Comparison of ENCODE assay signal across 31 cellular contexts in genomic region chr1:107724648-107725047, GRCh38.
A peak's percentile ranks its signal among the peaks of the same experiment; 100 is the strongest.
DNase-seq lines count a peak whose midpoint lies in the region; ATAC-seq and TF ChIP-seq lines count a peak whose summit lies in the region.
"Had no signal": no experiment of that assay in that cellular context is flagged by ENCODE, and none has a peak within 500 bp of the region (broad histone marks: within the 10 kb centered on the region; RNA-seq: fewer than 3 reads in every experiment).

No MANE protein-coding gene starts in this region.

- H3K4me3 Mint-ChIP-seq in stimulated activated effector memory CD8-positive, alpha-beta T cell treated with anti-CD3 and anti-CD28 coated beads, Interleukin-12 subunit alpha, Interleukin-12 subunit beta, amount 100 ng/mL, for 72 hours = no peak overlapping the region
- H3K4me3 Mint-ChIP-seq in naive thymus-derived CD8-positive, alpha-beta T cell = no peak overlapping the region
- H3K4me3 Mint-ChIP-seq in naive thymus-derived CD4-positive, alpha-beta T cell = no peak overlapping the region
- H3K4me3 Mint-ChIP-seq: activated CD4-positive, alpha-beta T cell treated with anti-CD3 and anti-CD28 coated beads for 36 hours; activated CD8-positive, alpha-beta T cell treated with anti-CD3 and anti-CD28 coated beads for 36 hours; activated T-helper 1 cell treated with anti-CD3 and anti-CD28 coated beads, Interleukin-12 subunit alpha, Interleukin-12 subunit beta, Interleukin-2, Interleukin-4 antibody, amounts not matched to agents 30 ng/mL and 10 ng/mL and 1 ng/mL, durations not matched to agents 14 hours and 24 hours and 36 hours; CD4-positive, alpha-beta T cell; memory B cell; stimulated activated memory B cell treated with anti-CD40 and anti-IgM and Interleukin-4, amounts not matched to agents 10 μg/mL and 1 μg/mL and 100 μg/mL, for 72 hours had no signal

- POLR2A ChIA-PET in SK-N-SH (lab: Yijun Ruan, JAX) = no interaction called here
- POLR2A ChIA-PET in naive thymus-derived CD8-positive, alpha-beta T cell (lab: Charles Lee) = no interaction called here
- POLR2A ChIA-PET in naive thymus-derived CD4-positive, alpha-beta T cell (lab: Charles Lee) = no interaction called here

- H2AFZ ChIP-seq in SK-N-SH (ENCODE audit: low read depth) (no peak overlapping the region), hepatocyte (no peak overlapping the region)

- H4K20me1 ChIP-seq in SK-N-SH (ENCODE audit: insufficient read depth) (no peaks in the 10 kb centered on the region), hepatocyte (ENCODE audit: insufficient read depth, poor library complexity, severe bottlenecking) (no peaks in the 10 kb centered on the region)

- H3K4me2 ChIP-seq in SK-N-SH (no peak overlapping the region), hepatocyte (no peak overlapping the region)

- 24% methylated on average over 1 of the region's 1 CpG for WGBS in SK-N-SH (ENCODE audit: low lambda C conversion rate)
- WGBS in hepatocyte (ENCODE audit: low lambda C conversion rate, missing lambda C conversion rate) = 63% methylated on average over 1 of the region's 1 CpG

- no peak for TF ChIP-seq RAD21 in SK-N-SH (IDR thresholded peaks at IDR 0.05; ENCODE audit: low read length)

- H3K36me3 ChIP-seq in SK-N-SH (replicated peaks in 1 of 2; ENCODE audit: control insufficient read depth in 1 of 2, insufficient read depth in 2 of 2, low read length in 1 of 2) = no peaks in the 10 kb centered on the region
- no peaks in the 10 kb centered on the region for H3K36me3 ChIP-seq in hepatocyte (replicated peaks; ENCODE audit: insufficient read depth, low read depth)
- no peaks in the 10 kb centered on the region for H3K36me3 ChIP-seq in naive thymus-derived CD4-positive, alpha-beta T cell (ENCODE audit: control insufficient read depth in 2 of 3, insufficient read depth in 3 of 3, low read length in 3 of 3)
- H3K36me3 ChIP-seq: upper lobe of left lung had no signal

- H3K79me2 ChIP-seq in SK-N-SH (ENCODE audit: insufficient read depth) (no peaks in the 10 kb centered on the region), hepatocyte (no peaks in the 10 kb centered on the region)

- TF ChIP-seq CTCF in SK-N-SH (IDR thresholded peaks at IDR 0.05) = no peak
- no peak for TF ChIP-seq CTCF in hepatocyte (IDR thresholded peaks at IDR 0.05; ENCODE audit: poor library complexity)

- no peaks in the 10 kb centered on the region for H3F3A ChIP-seq in SK-N-SH (replicated peaks; ENCODE audit: insufficient read depth)

- no peaks in the 10 kb centered on the region for H3K27me3 Mint-ChIP-seq in naive thymus-derived CD8-positive, alpha-beta T cell
- H3K27me3 Mint-ChIP-seq in naive thymus-derived CD4-positive, alpha-beta T cell = no peaks in the 10 kb centered on the region
- H3K27me3 Mint-ChIP-seq: activated CD4-positive, alpha-beta T cell treated with anti-CD3 and anti-CD28 coated beads for 36 hours; activated CD8-positive, alpha-beta T cell treated with anti-CD3 and anti-CD28 coated beads for 36 hours; CD4-positive, alpha-beta T cell; memory B cell; stimulated activated memory B cell treated with anti-CD40 and anti-IgM and Interleukin-4, amounts not matched to agents 10 μg/mL and 1 μg/mL and 100 μg/mL, for 72 hours had no signal

- peak overlapping the region; percentile 24 for H3K27ac Mint-ChIP-seq in stimulated activated effector memory CD8-positive, alpha-beta T cell treated with anti-CD3 and anti-CD28 coated beads, Interleukin-12 subunit alpha, Interleukin-12 subunit beta, amount 100 ng/mL, for 72 hours
- H3K27ac Mint-ChIP-seq in naive thymus-derived CD8-positive, alpha-beta T cell = no peak overlapping the region
- H3K27ac Mint-ChIP-seq in naive thymus-derived CD4-positive, alpha-beta T cell = no peak overlapping the region
- H3K27ac Mint-ChIP-seq: activated CD4-positive, alpha-beta T cell treated with anti-CD3 and anti-CD28 coated beads for 36 hours; activated CD8-positive, alpha-beta T cell treated with anti-CD3 and anti-CD28 coated beads for 36 hours; activated T-helper 1 cell treated with anti-CD3 and anti-CD28 coated beads, Interleukin-12 subunit alpha, Interleukin-12 subunit beta, Interleukin-2, Interleukin-4 antibody, amounts not matched to agents 30 ng/mL and 10 ng/mL and 1 ng/mL, durations not matched to agents 14 hours and 24 hours and 36 hours; CD4-positive, alpha-beta T cell; memory B cell; stimulated activated memory B cell treated with anti-CD40 and anti-IgM and Interleukin-4, amounts not matched to agents 10 μg/mL and 1 μg/mL and 100 μg/mL, for 72 hours had no signal

- intact Hi-C loops in naive thymus-derived CD4-positive, alpha-beta T cell (cut with micrococcal nuclease) = no loop called here

- no peak overlapping the region for H3K27ac ChIP-seq in SK-N-SH (ENCODE audit: low read depth in 2 of 2, low read length in 1 of 2)
- H3K27ac ChIP-seq in hepatocyte = no peak overlapping the region
- no peak overlapping the region for H3K27ac ChIP-seq in naive thymus-derived CD4-positive, alpha-beta T cell (ENCODE audit: low read depth, low read length)
- H3K27ac ChIP-seq: 22Rv1, HL-60, neutrophil, upper lobe of left lung, VCaP had no signal

- no peaks in the 10 kb centered on the region for H3K9me3 Mint-ChIP-seq in stimulated activated effector memory CD8-positive, alpha-beta T cell treated with anti-CD3 and anti-CD28 coated beads, Interleukin-12 subunit alpha, Interleukin-12 subunit beta, amount 100 ng/mL, for 72 hours
- H3K9me3 Mint-ChIP-seq in naive thymus-derived CD8-positive, alpha-beta T cell = peaks cover 0 to 2% (median 0%) of the 10 kb centered on the region in 9 donors
- H3K9me3 Mint-ChIP-seq in naive thymus-derived CD4-positive, alpha-beta T cell = peaks cover 0 to 2% (median 0%) of the 10 kb centered on the region in 11 donors
- H3K9me3 Mint-ChIP-seq: activated CD8-positive, alpha-beta T cell treated with anti-CD3 and anti-CD28 coated beads for 36 hours; activated T-helper 1 cell treated with anti-CD3 and anti-CD28 coated beads, Interleukin-12 subunit alpha, Interleukin-12 subunit beta, Interleukin-2, Interleukin-4 antibody, amounts not matched to agents 30 ng/mL and 10 ng/mL and 1 ng/mL, durations not matched to agents 14 hours and 24 hours and 36 hours; CD4-positive, alpha-beta T cell; memory B cell; stimulated activated memory B cell treated with anti-CD40 and anti-IgM and Interleukin-4, amounts not matched to agents 10 μg/mL and 1 μg/mL and 100 μg/mL, for 72 hours had no signal

- H3K4me3 ChIP-seq in SK-N-SH (ENCODE audit: low read depth in 2 of 2, low read length in 1 of 2) (no peak overlapping the region), hepatocyte (no peak overlapping the region)
- no peak overlapping the region for H3K4me3 ChIP-seq in naive thymus-derived CD4-positive, alpha-beta T cell (ENCODE audit: low read length)
- H3K4me3 ChIP-seq: upper lobe of left lung had no signal

- CTCF ChIA-PET in SK-N-SH (lab: Yijun Ruan, JAX) = no interaction called here
- CTCF ChIA-PET in naive thymus-derived CD4-positive, alpha-beta T cell (lab: Charles Lee) = no interaction called here

- H3K27me3 ChIP-seq in SK-N-SH (ENCODE audit: insufficient read depth) = no peaks in the 10 kb centered on the region
- no peaks in the 10 kb centered on the region for H3K27me3 ChIP-seq in hepatocyte
- no peaks in the 10 kb centered on the region for H3K27me3 ChIP-seq in naive thymus-derived CD4-positive, alpha-beta T cell (ENCODE audit: control insufficient read depth in 2 of 2, insufficient read depth in 2 of 2, low read length in 2 of 2)
- H3K27me3 ChIP-seq: neutrophil, upper lobe of left lung had no signal

- H3K4me1 Mint-ChIP-seq in stimulated activated effector memory CD8-positive, alpha-beta T cell treated with anti-CD3 and anti-CD28 coated beads, Interleukin-12 subunit alpha, Interleukin-12 subunit beta, amount 100 ng/mL, for 72 hours = no peaks in the 10 kb centered on the region
- no peaks in the 10 kb centered on the region for H3K4me1 Mint-ChIP-seq in naive thymus-derived CD8-positive, alpha-beta T cell
- H3K4me1 Mint-ChIP-seq in naive thymus-derived CD4-positive, alpha-beta T cell = no peaks in the 10 kb centered on the region
- H3K4me1 Mint-ChIP-seq: activated CD4-positive, alpha-beta T cell treated with anti-CD3 and anti-CD28 coated beads for 36 hours; memory B cell; stimulated activated memory B cell treated with anti-CD40 and anti-IgM and Interleukin-4, amounts not matched to agents 10 μg/mL and 1 μg/mL and 100 μg/mL, for 72 hours had no signal

- TF ChIP-seq EP300 in SK-N-SH (IDR thresholded peaks at IDR 0.05; ENCODE audit: borderline replicate concordance in 1 of 2, low read depth in 1 of 2, low read length in 1 of 2) = no peak

- ATAC-seq in SK-N-SH treated with all-trans-retinoic acid at 6 μM for 48 hours (no peak), GM21528 (IDR thresholded peaks at IDR 0.05; ENCODE audit: low FRiP score, unreplicated experiment) (no peak)
- ATAC-seq in stimulated activated effector memory CD8-positive, alpha-beta T cell treated with anti-CD3 and anti-CD28 coated beads, Interleukin-12 subunit alpha, Interleukin-12 subunit beta, amount 100 ng/mL, for 72 hours = no peak
- ATAC-seq in naive thymus-derived CD8-positive, alpha-beta T cell = no peak
- no peak for ATAC-seq in naive thymus-derived CD4-positive, alpha-beta T cell
- ATAC-seq: activated CD4-positive, alpha-beta T cell treated with anti-CD3 and anti-CD28 coated beads for 36 hours; activated CD8-positive, alpha-beta T cell treated with anti-CD3 and anti-CD28 coated beads for 36 hours; stimulated activated memory B cell treated with anti-CD40 and anti-IgM and Interleukin-4, amounts not matched to agents 10 μg/mL and 1 μg/mL and 100 μg/mL, for 72 hours had no signal

- DNase-seq in SK-N-SH (no peak), astrocyte of the hippocampus (ENCODE audit: low read depth, low spot score) (peak; percentile 56), hepatocyte (ENCODE audit: low spot score) (peak; percentile 6)
- no peak for DNase-seq in stimulated activated effector memory CD8-positive, alpha-beta T cell treated with anti-CD3 and anti-CD28 coated beads, Interleukin-12 subunit alpha, Interleukin-12 subunit beta, amount 100 ng/mL, for 72 hours (ENCODE audit: low spot score in 2 of 2)
- no peak for DNase-seq in naive thymus-derived CD8-positive, alpha-beta T cell
- no peak for DNase-seq in naive thymus-derived CD4-positive, alpha-beta T cell
- DNase-seq: activated CD4-positive, alpha-beta T cell treated with anti-CD3 and anti-CD28 coated beads for 36 hours; activated CD8-positive, alpha-beta memory T cell treated with anti-CD3 and anti-CD28 coated beads, Interleukin-2, amount 50 U/mL, for 48 hours; activated CD8-positive, alpha-beta T cell treated with anti-CD3 and anti-CD28 coated beads for 36 hours; activated naive CD4-positive, alpha-beta T cell treated with Interleukin-2 at 50 U/mL for 16 hours; AML-193; CD4-positive, alpha-beta T cell; KG1; NCI-H1417 treated with DMSO at 0.1 percent for 48 hours; NCI-H2081; NCI-H2227 treated with DMSO at 0.1 percent for 48 hours; NCI-H526 treated with DMSO at 0.1 percent for 48 hours; NK-92 treated with Interleukin-12 subunit alpha and Interleukin-12 subunit beta, amount 100 ng/mL, for 24 hours; SHP77 treated with DMSO at 0.1 percent for 48 hours; stimulated activated CD4-positive, alpha-beta T cell treated with anti-CD3 and anti-CD28 coated beads, Interleukin-15, amount 100 ng/mL, for 24 hours; T-helper 9 cell; upper lobe of left lung had no signal

- H3K4me1 ChIP-seq in SK-N-SH (ENCODE audit: control insufficient read depth in 1 of 2, insufficient read depth in 2 of 2, low read depth in 1 of 2, low read length in 1 of 2) = peaks cover 0 to 11% of the 10 kb centered on the region in 2 experiments; a peak in 2 of 4 replicates
- H3K4me1 ChIP-seq in hepatocyte (ENCODE audit: insufficient read depth) = no peaks in the 10 kb centered on the region
- H3K4me1 ChIP-seq in naive thymus-derived CD4-positive, alpha-beta T cell (ENCODE audit: control insufficient read depth in 2 of 2, insufficient read depth in 2 of 2, low read length in 2 of 2) = no peaks in the 10 kb centered on the region
- H3K4me1 ChIP-seq: upper lobe of left lung had no signal

- H3K9me3 ChIP-seq in SK-N-SH = no peaks in the 10 kb centered on the region
- H3K9me3 ChIP-seq in hepatocyte (ENCODE audit: low read depth) = no peaks in the 10 kb centered on the region
- no peaks in the 10 kb centered on the region for H3K9me3 ChIP-seq in naive thymus-derived CD4-positive, alpha-beta T cell (ENCODE audit: control insufficient read depth in 2 of 3, low read length in 3 of 3)
- H3K9me3 ChIP-seq: neutrophil, upper lobe of left lung had no signal

- H3K9ac ChIP-seq in SK-N-SH = no peak overlapping the region

- no peaks in the 10 kb centered on the region for H3K36me3 Mint-ChIP-seq in stimulated activated effector memory CD8-positive, alpha-beta T cell treated with anti-CD3 and anti-CD28 coated beads, Interleukin-12 subunit alpha, Interleukin-12 subunit beta, amount 100 ng/mL, for 72 hours
- peaks cover 0 to 11% (median 8%) of the 10 kb centered on the region in 3 donors for H3K36me3 Mint-ChIP-seq in naive thymus-derived CD8-positive, alpha-beta T cell
- H3K36me3 Mint-ChIP-seq in naive thymus-derived CD4-positive, alpha-beta T cell = peaks cover 0 to 13% (median 0%) of the 10 kb centered on the region in 5 donors

- H3K9me2 ChIP-seq in SK-N-SH (no peaks in the 10 kb centered on the region), hepatocyte (replicated peaks; ENCODE audit: insufficient read depth) (no peaks in the 10 kb centered on the region)

Comparison
In these comparisons a context has a peak if more than half of its experiments do, and no peak if none do; other contexts are left out.
1. DNase-seq: peak in astrocyte of the hippocampus (single experiment) and hepatocyte (single experiment); none in SK-N-SH (single experiment), stimulated activated effector memory CD8-positive, alpha-beta T cell treated with anti-CD3 and anti-CD28 coated beads, Interleukin-12 subunit alpha, Interleukin-12 subunit beta, amount 100 ng/mL, for 72 hours (0 of 2), naive thymus-derived CD8-positive, alpha-beta T cell (0 of 10) and naive thymus-derived CD4-positive, alpha-beta T cell (0 of 9).